ENCODE assay signal across 30 cellular contexts in genomic region chr1:175009532-175009931, GRCh38. TPM values are rescaled to one million over a fixed set of nuclear protein-coding genes. Genes with fewer than 3 reads are reported as not detected.
DNase-seq lines count a peak whose midpoint lies in the region; ATAC-seq and TF ChIP-seq lines count a peak whose summit lies in the region.
"Had no signal": no experiment of that assay in that cellular context is flagged by ENCODE, and none has a peak within 500 bp of the region (broad histone marks: within the 10 kb centered on the region; RNA-seq: fewer than 3 reads in every experiment).

No MANE protein-coding gene starts in this region.

- no peak for ATAC-seq in activated CD4-positive, alpha-beta T cell treated with anti-CD3 and anti-CD28 coated beads for 36 hours
- ATAC-seq in activated CD8-positive, alpha-beta T cell treated with anti-CD3 and anti-CD28 coated beads for 36 hours, result no peak
- ATAC-seq: mucosa of descending colon had no signal

- no peak overlapping the region for H3K4me3 ChIP-seq in HEK293 (ENCODE audit: low read depth, low read length)
- H3K4me3 ChIP-seq: mucosa of descending colon, skin epidermis, transverse colon had no signal

- POLR2A ChIA-PET in activated CD4-positive, alpha-beta T cell treated with anti-CD3 and anti-CD28 coated beads for 36 hours (lab: Charles Lee), result no interaction called here
- POLR2A ChIA-PET in activated CD4-positive, alpha-beta T cell treated with anti-CD3 and anti-CD28 coated beads, Interleukin-2, amount 10 ng/mL, durations not matched to agents 7 days and 5 days (lab: Charles Lee), result no interaction called here
- POLR2A ChIA-PET in HEK293 (lab: Yijun Ruan, JAX), result no interaction called here
- POLR2A ChIA-PET in activated CD8-positive, alpha-beta T cell treated with anti-CD3 and anti-CD28 coated beads for 36 hours (lab: Charles Lee), result interaction anchor here (1.0 kb wide), 1 partner anchor 9 kb away, joined by 6 read pairs; no protein-coding TSS in a partner anchor

- intact Hi-C loops in activated CD4-positive, alpha-beta T cell treated with anti-CD3 and anti-CD28 coated beads for 36 hours (cut with DNase I, micrococcal nuclease), result no loop called here
- intact Hi-C loops in activated CD8-positive, alpha-beta T cell treated with anti-CD3 and anti-CD28 coated beads for 36 hours (cut with micrococcal nuclease), result no loop called here

- no peak for DNase-seq in activated CD4-positive, alpha-beta T cell treated with anti-CD3 and anti-CD28 coated beads for 36 hours
- no peak for DNase-seq in activated CD4-positive, alpha-beta T cell treated with anti-CD3 and anti-CD28 coated beads, Interleukin-2, amount 10 ng/mL, durations not matched to agents 7 days and 5 days
- DNase-seq in activated CD8-positive, alpha-beta T cell treated with anti-CD3 and anti-CD28 coated beads for 36 hours, result no peak
- DNase-seq in endothelial cell (ENCODE audit: low spot score) (no peak), DMS53 (lab: John Stamatoyannopoulos, UW) (no peak), NK-92 (lab: John Stamatoyannopoulos, UW; ENCODE audit: unreplicated experiment) (no peak), Ammon's horn (ENCODE audit: low spot score) (no peak)
- DNase-seq: 8988T; activated CD8-positive, alpha-beta memory T cell treated with anti-CD3 and anti-CD28 coated beads, Interleukin-2, amount 50 U/mL, for 48 hours; activated gamma-delta T cell treated with Interleukin-2 at 50 U/mL for 16 hours; amniotic stem cell; CD4-positive, alpha-beta memory T cell; DMS 273 treated with DMSO at 0.1 percent for 48 hours; islet precursor cell; mucosa of descending colon; NCI-H1417 treated with DMSO at 0.1 percent for 48 hours; NCI-H2081 treated with DMSO at 0.1 percent for 48 hours; NCI-H345; stimulated activated CD8-positive, alpha-beta memory T cell treated with anti-CD3 and anti-CD28 coated beads, Interleukin-4, amount 100 ng/mL, for 48 hours; transverse colon had no signal

- CTCF ChIA-PET in activated CD4-positive, alpha-beta T cell treated with anti-CD3 and anti-CD28 coated beads for 36 hours (lab: Charles Lee), result no interaction called here
- CTCF ChIA-PET in activated CD4-positive, alpha-beta T cell treated with anti-CD3 and anti-CD28 coated beads, Interleukin-2, amount 10 ng/mL, durations not matched to agents 7 days and 5 days (lab: Charles Lee), result interaction anchor here (1.0 kb wide), 1 partner anchor 9 kb away, joined by 3 read pairs; the partner anchor contains the start of gene CACYBP
- CTCF ChIA-PET in HEK293 (lab: Yijun Ruan, JAX), result interaction anchor here (0.9 kb wide), 1 partner anchor 20 kb away, joined by 4 read pairs; no protein-coding TSS in a partner anchor
- CTCF ChIA-PET in activated CD8-positive, alpha-beta T cell treated with anti-CD3 and anti-CD28 coated beads for 36 hours (lab: Charles Lee), result interaction anchor here (1.0 kb wide), 1 partner anchor 14 kb away, joined by 3 read pairs; the partner anchor contains the start of gene MRPS14

- H3K27ac ChIP-seq in HEK293 (ENCODE audit: extremely low read depth, low read depth, low read length), result no peak overlapping the region
- H3K27ac ChIP-seq: skin epidermis, transverse colon had no signal

- H3K4me1 ChIP-seq in HEK293 (ENCODE audit: control insufficient read depth, insufficient read depth, low read length), result no peaks in the 10 kb centered on the region
- H3K4me1 ChIP-seq: transverse colon had no signal

- H3K36me3 ChIP-seq in HEK293 (ENCODE audit: control insufficient read depth in 2 of 2, insufficient read depth in 1 of 2, low read length in 2 of 2), result peaks cover 43 to 100% of the 10 kb centered on the region in 2 experiments

- H3K4me3 Mint-ChIP-seq in activated CD4-positive, alpha-beta T cell treated with anti-CD3 and anti-CD28 coated beads for 36 hours, result no peak overlapping the region
- H3K4me3 Mint-ChIP-seq in activated CD4-positive, alpha-beta T cell treated with anti-CD3 and anti-CD28 coated beads, Interleukin-2, amount 10 ng/mL, durations not matched to agents 7 days and 5 days, result no peak overlapping the region
- no peak overlapping the region for H3K4me3 Mint-ChIP-seq in activated CD8-positive, alpha-beta T cell treated with anti-CD3 and anti-CD28 coated beads for 36 hours
- peak overlapping the region; percentile 2 for H3K4me3 Mint-ChIP-seq in endothelial cell (ENCODE audit: unreplicated experiment)
- H3K4me3 Mint-ChIP-seq: CD4-positive, alpha-beta memory T cell; nephron had no signal

- no peak for TF ChIP-seq CTCF in HEK293 (tag by site-specific recombination; IDR thresholded peaks at IDR 0.05)
- TF ChIP-seq CTCF in activated CD8-positive, alpha-beta T cell treated with anti-CD3 and anti-CD28 coated beads for 36 hours (IDR thresholded peaks at IDR 0.05), result no peak
- no peak for TF ChIP-seq CTCF in endothelial cell (IDR thresholded peaks at IDR 0.05; ENCODE audit: unreplicated experiment)

- peaks cover 70% of the 10 kb centered on the region for H3K36me3 Mint-ChIP-seq in activated CD4-positive, alpha-beta T cell treated with anti-CD3 and anti-CD28 coated beads for 36 hours (ENCODE audit: low read depth)
- peaks cover 70% of the 10 kb centered on the region for H3K36me3 Mint-ChIP-seq in activated CD4-positive, alpha-beta T cell treated with anti-CD3 and anti-CD28 coated beads, Interleukin-2, amount 10 ng/mL, durations not matched to agents 7 days and 5 days (ENCODE audit: low read depth)
- peaks cover 55% of the 10 kb centered on the region for H3K36me3 Mint-ChIP-seq in activated CD8-positive, alpha-beta T cell treated with anti-CD3 and anti-CD28 coated beads for 36 hours (ENCODE audit: low read depth)
- H3K36me3 Mint-ChIP-seq in endothelial cell (ENCODE audit: low read depth, unreplicated experiment), result peaks cover 15% of the 10 kb centered on the region

- H3K9me3 ChIP-seq in HEK293 (ENCODE audit: control insufficient read depth, insufficient read depth, low read depth, low read length), result no peaks in the 10 kb centered on the region
- H3K9me3 ChIP-seq: mucosa of descending colon, transverse colon had no signal

- no peaks in the 10 kb centered on the region for H3K9me3 Mint-ChIP-seq in activated CD4-positive, alpha-beta T cell treated with anti-CD3 and anti-CD28 coated beads for 36 hours (ENCODE audit: low read depth)
- H3K9me3 Mint-ChIP-seq in activated CD4-positive, alpha-beta T cell treated with anti-CD3 and anti-CD28 coated beads, Interleukin-2, amount 10 ng/mL, durations not matched to agents 7 days and 5 days, result no peaks in the 10 kb centered on the region
- H3K9me3 Mint-ChIP-seq in activated CD8-positive, alpha-beta T cell treated with anti-CD3 and anti-CD28 coated beads for 36 hours, result no peaks in the 10 kb centered on the region
- H3K9me3 Mint-ChIP-seq in endothelial cell (ENCODE audit: unreplicated experiment), result no peaks in the 10 kb centered on the region
- H3K9me3 Mint-ChIP-seq: CD4-positive, alpha-beta memory T cell; nephron had no signal

- H3K4me1 Mint-ChIP-seq in activated CD4-positive, alpha-beta T cell treated with anti-CD3 and anti-CD28 coated beads for 36 hours, result peaks cover 26% of the 10 kb centered on the region
- H3K4me1 Mint-ChIP-seq in activated CD4-positive, alpha-beta T cell treated with anti-CD3 and anti-CD28 coated beads, Interleukin-2, amount 10 ng/mL, durations not matched to agents 7 days and 5 days, result peaks cover 27% of the 10 kb centered on the region
- peaks cover 24% of the 10 kb centered on the region for H3K4me1 Mint-ChIP-seq in activated CD8-positive, alpha-beta T cell treated with anti-CD3 and anti-CD28 coated beads for 36 hours (ENCODE audit: low read depth)
- peaks cover 12% of the 10 kb centered on the region for H3K4me1 Mint-ChIP-seq in endothelial cell (ENCODE audit: unreplicated experiment)
- H3K4me1 Mint-ChIP-seq: nephron had no signal

- peak overlapping the region; percentile 14 for H3K27ac Mint-ChIP-seq in activated CD4-positive, alpha-beta T cell treated with anti-CD3 and anti-CD28 coated beads for 36 hours
- H3K27ac Mint-ChIP-seq in activated CD4-positive, alpha-beta T cell treated with anti-CD3 and anti-CD28 coated beads, Interleukin-2, amount 10 ng/mL, durations not matched to agents 7 days and 5 days, result no peak overlapping the region
- H3K27ac Mint-ChIP-seq in activated CD8-positive, alpha-beta T cell treated with anti-CD3 and anti-CD28 coated beads for 36 hours, result peak overlapping the region; percentile 28
- H3K27ac Mint-ChIP-seq in endothelial cell (ENCODE audit: unreplicated experiment), result peak overlapping the region; percentile 79

- no peaks in the 10 kb centered on the region for H3K27me3 Mint-ChIP-seq in activated CD4-positive, alpha-beta T cell treated with anti-CD3 and anti-CD28 coated beads for 36 hours
- H3K27me3 Mint-ChIP-seq in activated CD4-positive, alpha-beta T cell treated with anti-CD3 and anti-CD28 coated beads, Interleukin-2, amount 10 ng/mL, durations not matched to agents 7 days and 5 days, result no peaks in the 10 kb centered on the region
- H3K27me3 Mint-ChIP-seq in activated CD8-positive, alpha-beta T cell treated with anti-CD3 and anti-CD28 coated beads for 36 hours, result no peaks in the 10 kb centered on the region
- H3K27me3 Mint-ChIP-seq in endothelial cell (ENCODE audit: unreplicated experiment), result peaks cover 4% of the 10 kb centered on the region
- H3K27me3 Mint-ChIP-seq: CD4-positive, alpha-beta memory T cell had no signal

TF ChIP-seq in HEK293, 187 proteins besides CTCF, POLR2A, EP300 and RAD21 (continues in another document):
- no peak for TF ChIP-seq GFI1B (tag by site-specific recombination; IDR thresholded peaks at IDR 0.05)

RNA-seq across cellular contexts. Expression of gene CACYBP, which starts 9.8 kb away (rescaled TPM):
- 100 to 1,000 TPM; 394 to 452 TPM for total RNA-seq in activated CD4-positive, alpha-beta T cell treated with anti-CD3 and anti-CD28 coated beads for 36 hours
- 100 to 1,000 TPM; 198 to 207 TPM for total RNA-seq in activated CD4-positive, alpha-beta T cell treated with anti-CD3 and anti-CD28 coated beads, Interleukin-2, amount 10 ng/mL, durations not matched to agents 7 days and 5 days
- total RNA-seq in activated CD8-positive, alpha-beta T cell treated with anti-CD3 and anti-CD28 coated beads for 36 hours, result 100 to 1,000 TPM; 307 to 346 TPM
- 95.0 TPM for total RNA-seq in endothelial cell (ENCODE audit: unreplicated experiment)

RNA-seq across cellular contexts. Expression of gene MRPS14, which starts 13.7 kb away (rescaled TPM):
- total RNA-seq in activated CD4-positive, alpha-beta T cell treated with anti-CD3 and anti-CD28 coated beads for 36 hours, result 10 to 100 TPM; 38.7 to 43.7 TPM
- total RNA-seq in activated CD4-positive, alpha-beta T cell treated with anti-CD3 and anti-CD28 coated beads, Interleukin-2, amount 10 ng/mL, durations not matched to agents 7 days and 5 days, result 10 to 100 TPM; 34.5 to 34.6 TPM
- 10 to 100 TPM; 42.1 to 45.7 TPM for total RNA-seq in activated CD8-positive, alpha-beta T cell treated with anti-CD3 and anti-CD28 coated beads for 36 hours
- total RNA-seq in endothelial cell (ENCODE audit: unreplicated experiment), result 41.5 TPM

RNA-seq across cellular contexts. Expression of gene TNN, which starts 58.1 kb away (rescaled TPM):
- under 1 TPM in 1 of 2 experiments, not detected in 1; 0.05 TPM for total RNA-seq in activated CD4-positive, alpha-beta T cell treated with anti-CD3 and anti-CD28 coated beads for 36 hours
- total RNA-seq in activated CD4-positive, alpha-beta T cell treated with anti-CD3 and anti-CD28 coated beads, Interleukin-2, amount 10 ng/mL, durations not matched to agents 7 days and 5 days, result not detected
- total RNA-seq in activated CD8-positive, alpha-beta T cell treated with anti-CD3 and anti-CD28 coated beads for 36 hours, result under 1 TPM; 0.05 to 0.07 TPM
- 4.1 TPM for total RNA-seq in endothelial cell (ENCODE audit: unreplicated experiment)
- total RNA-seq: CD4-positive, alpha-beta memory T cell; epithelial cell of proximal tubule; M059J; osteocyte; renal cortical epithelial cell; RPMI7951; SK-MEL-5; T-helper 1 cell treated with Interleukin-12 subunit alpha and Interleukin-12 subunit beta and Interleukin-4 antibody, amounts not matched to agents 30 ng/mL and 1 ng/mL, for 36 hours had no signal
